In genomic region chr4:141275834-141276233, GRCh38 we compare ENCODE assay signal across 17 cellular contexts. TPM values are rescaled to one million over a fixed set of nuclear protein-coding genes. Genes with fewer than 3 reads are reported as not detected.
DNase-seq lines count a peak whose midpoint lies in the region; ATAC-seq, FAIRE-seq and TF ChIP-seq lines count a peak whose summit lies in the region.
"Had no signal": no experiment of that assay in that cellular context is flagged by ENCODE, and none has a peak within 500 bp of the region (broad histone marks: within the 10 kb centered on the region; RNA-seq: fewer than 3 reads in every experiment).

No MANE protein-coding gene starts in this region.

- no peak overlapping the region for H3K9ac ChIP-seq in endodermal cell (ENCODE audit: extremely low read depth, low read length, poor library complexity, severe bottlenecking)

- no peak overlapping the region for H3K4me3 Mint-ChIP-seq in endodermal cell
- H3K4me3 Mint-ChIP-seq: activated CD8-positive, alpha-beta memory T cell treated with anti-CD3 and anti-CD28 coated beads, Interleukin-2, amount 10 ng/mL, durations not matched to agents 7 days and 5 days; activated naive CD8-positive, alpha-beta T cell treated with anti-CD3 and anti-CD28 coated beads, Interleukin-2, amount 10 ng/mL, durations not matched to agents 7 days and 5 days had no signal

- H3K9me3 ChIP-seq in endodermal cell (ENCODE audit: control insufficient read depth, low read length), result no peaks in the 10 kb centered on the region

- H3K36me3 Mint-ChIP-seq in endodermal cell (ENCODE audit: low read depth), result no peaks in the 10 kb centered on the region
- H3K36me3 Mint-ChIP-seq: activated CD8-positive, alpha-beta memory T cell treated with anti-CD3 and anti-CD28 coated beads, Interleukin-2, amount 10 ng/mL, durations not matched to agents 7 days and 5 days; activated naive CD8-positive, alpha-beta T cell treated with anti-CD3 and anti-CD28 coated beads, Interleukin-2, amount 10 ng/mL, durations not matched to agents 7 days and 5 days had no signal

- ATAC-seq in GM21576 (IDR thresholded peaks at IDR 0.05; ENCODE audit: unreplicated experiment), result no peak
- ATAC-seq: activated CD8-positive, alpha-beta memory T cell treated with anti-CD3 and anti-CD28 coated beads, Interleukin-2, amount 10 ng/mL, durations not matched to agents 7 days and 5 days had no signal

- DNase-seq in AG09319 (ENCODE audit: extremely low read depth, low read depth) (peak; percentile 24), HTR-8/SVneo (ENCODE audit: insufficient read length, low spot score) (peak; percentile 28), astrocyte of the cerebellum (ENCODE audit: low read depth) (peak; percentile 62), iris pigment epithelial cell (ENCODE audit: low read depth) (peak; percentile 63), endodermal cell (no peak), GM13977 (ENCODE audit: low spot score) (no peak), posterior cingulate gyrus (no peak)
- DNase-seq: activated CD8-positive, alpha-beta memory T cell treated with anti-CD3 and anti-CD28 coated beads, Interleukin-2, amount 10 ng/mL, durations not matched to agents 7 days and 5 days; activated naive CD8-positive, alpha-beta T cell treated with anti-CD3 and anti-CD28 coated beads, Interleukin-2, amount 10 ng/mL, durations not matched to agents 7 days and 5 days; effector memory CD4-positive, alpha-beta T cell; MV-4-11; NCI-H345; stimulated activated CD4-positive, alpha-beta T cell treated with anti-CD3 and anti-CD28 coated beads, Interleukin-4, amount 100 ng/mL, for 1 hour; stimulated activated naive CD4-positive, alpha-beta T cell had no signal

- no peak overlapping the region for H3K4me3 ChIP-seq in astrocyte of the cerebellum (ENCODE audit: low read depth, low read length)
- no peak overlapping the region for H3K4me3 ChIP-seq in endodermal cell (ENCODE audit: low read length)

- no peaks in the 10 kb centered on the region for H3K9me3 Mint-ChIP-seq in endodermal cell
- H3K9me3 Mint-ChIP-seq: activated naive CD8-positive, alpha-beta T cell treated with anti-CD3 and anti-CD28 coated beads, Interleukin-2, amount 10 ng/mL, durations not matched to agents 7 days and 5 days had no signal

- peaks cover 40% of the 10 kb centered on the region for H3K4me1 Mint-ChIP-seq in endodermal cell
- H3K4me1 Mint-ChIP-seq: activated CD8-positive, alpha-beta memory T cell treated with anti-CD3 and anti-CD28 coated beads, Interleukin-2, amount 10 ng/mL, durations not matched to agents 7 days and 5 days; activated naive CD8-positive, alpha-beta T cell treated with anti-CD3 and anti-CD28 coated beads, Interleukin-2, amount 10 ng/mL, durations not matched to agents 7 days and 5 days had no signal

- H3K27ac ChIP-seq in endodermal cell (ENCODE audit: low read depth, low read length), result no peak overlapping the region
- H3K27ac ChIP-seq: C4-2B, HL-60 had no signal

- in situ Hi-C loops in astrocyte of the cerebellum (cut with HindIII; ENCODE audit: low sequenced_read_pairs), result no loop called here
- in situ Hi-C loops in GM13977 (cut with MboI; ENCODE audit: low pct_unique_long_range_greater_than_20kb, low sequenced_read_pairs, unreplicated experiment), result no loop called here

- H3K36me3 ChIP-seq in endodermal cell (ENCODE audit: control insufficient read depth, insufficient read depth, low read length), result no peaks in the 10 kb centered on the region

- intact Hi-C loops in posterior cingulate gyrus (cut with DNase I), result no loop called here

- FAIRE-seq in HTR-8/SVneo (lab: Jason Lieb, UNC), result peak; percentile 73

- H3K27me3 ChIP-seq in endodermal cell (ENCODE audit: control insufficient read depth, insufficient read depth, low read length, poor library complexity, severe bottlenecking), result peaks cover 16% of the 10 kb centered on the region

- 79 to 83% methylated on average over 1 of the region's 1 CpG for WGBS in endodermal cell (ENCODE audit: insufficient coverage in 1 of 2, insufficient read length in 1 of 2), 2 experiments

- H3K27me3 Mint-ChIP-seq in endodermal cell (ENCODE audit: insufficient read depth), result no peaks in the 10 kb centered on the region

- H3K27ac Mint-ChIP-seq in endodermal cell, result no peak overlapping the region
- H3K27ac Mint-ChIP-seq: activated CD8-positive, alpha-beta memory T cell treated with anti-CD3 and anti-CD28 coated beads, Interleukin-2, amount 10 ng/mL, durations not matched to agents 7 days and 5 days; activated naive CD8-positive, alpha-beta T cell treated with anti-CD3 and anti-CD28 coated beads, Interleukin-2, amount 10 ng/mL, durations not matched to agents 7 days and 5 days had no signal

- H3K4me1 ChIP-seq in endodermal cell (ENCODE audit: control insufficient read depth, insufficient read depth, low read length), result peaks cover 30% of the 10 kb centered on the region

- TF ChIP-seq CTCF in AG09319 (IDR thresholded peaks at IDR 0.05; ENCODE audit: low read depth, low read length), result no peak
- no peak for TF ChIP-seq CTCF in astrocyte of the cerebellum (IDR thresholded peaks at IDR 0.05; ENCODE audit: low read depth, low read length, missing control alignments)
- TF ChIP-seq CTCF in endodermal cell (conservative IDR thresholded peaks at IDR 0.05), result no peak
- TF ChIP-seq CTCF in GM13977 (IDR thresholded peaks at IDR 0.05; ENCODE audit: extremely low read depth, insufficient read depth, missing control alignments), result no peak

RNA-seq across cellular contexts. Expression of gene ZNF330, which starts 55.1 kb away (rescaled TPM):
- total RNA-seq in endodermal cell, result 10 to 100 TPM; 31.8 to 39.7 TPM
- 34.8 TPM for polyA plus RNA-seq in endodermal cell (2013, experiment 1 of 2)
- 31.3 TPM for polyA plus RNA-seq in endodermal cell (2013, experiment 2 of 2)

Comparison
In these comparisons a context has a peak if more than half of its experiments do, and no peak if none do; other contexts are left out.
1. DNase-seq: peak in AG09319 (single experiment), HTR-8/SVneo (single experiment), astrocyte of the cerebellum (single experiment) and iris pigment epithelial cell (single experiment); none in endodermal cell (single experiment), GM13977 (single experiment) and posterior cingulate gyrus (0 of 10).